In genomic region chr11:117217685-117218084, GRCh38 we compare ENCODE assay signal across 15 cellular contexts. TPM values are rescaled to one million over a fixed set of nuclear protein-coding genes. Genes with fewer than 3 reads are reported as not detected.
DNase-seq lines count a peak whose midpoint lies in the region; ATAC-seq and TF ChIP-seq lines count a peak whose summit lies in the region.
"Had no signal": no experiment of that assay in that cellular context is flagged by ENCODE, and none has a peak within 500 bp of the region (broad histone marks: within the 10 kb centered on the region; RNA-seq: fewer than 3 reads in every experiment).

No MANE protein-coding gene starts in this region.

- no peak for TF ChIP-seq CTCF in brain microvascular endothelial cell (IDR thresholded peaks at IDR 0.05; ENCODE audit: low read depth, low read length, missing control alignments)
- TF ChIP-seq CTCF in spleen (IDR thresholded peaks at IDR 0.05 in 8 of 11, conservative IDR thresholded peaks at IDR 0.05 in 3 of 11) = no peak

- 88% methylated on average over 6 of the region's 6 CpGs for WGBS in mesenchymal stem cell
- WGBS in spleen, 5 donors = 79 to 95% (median 93%) methylated on average over 6 of the region's 6 CpGs

- no peak overlapping the region for H3K4ac ChIP-seq in mesenchymal stem cell (ENCODE audit: low read depth in 1 of 2, low read length in 2 of 2)

- H3K27me3 ChIP-seq in Karpas-422 (ENCODE audit: low read length) = no peaks in the 10 kb centered on the region
- H3K27me3 ChIP-seq in brain microvascular endothelial cell (replicated peaks) = no peaks in the 10 kb centered on the region
- no peaks in the 10 kb centered on the region for H3K27me3 ChIP-seq in mesenchymal stem cell (ENCODE audit: control insufficient read depth in 1 of 2, insufficient read depth in 1 of 2, low read length in 2 of 2)
- H3K27me3 ChIP-seq in spleen (replicated peaks in 1 of 7) = no peaks in the 10 kb centered on the region

- H3K9me3 ChIP-seq in Karpas-422 (ENCODE audit: low read length) (no peaks in the 10 kb centered on the region), mesenchymal stem cell (ENCODE audit: control insufficient read depth, low read length) (no peaks in the 10 kb centered on the region), spleen (no peaks in the 10 kb centered on the region)

- H3K9me2 ChIP-seq in Karpas-422 (replicated peaks; ENCODE audit: insufficient read depth, low read length) = no peaks in the 10 kb centered on the region

- no peak overlapping the region for H3K23ac ChIP-seq in mesenchymal stem cell (ENCODE audit: low read length in 2 of 2)

- H3K14ac ChIP-seq in mesenchymal stem cell (ENCODE audit: low read length in 2 of 2) = no peak overlapping the region

- H3K4me2 ChIP-seq in Karpas-422 (ENCODE audit: low read depth, low read length, poor library complexity, severe bottlenecking) (no peak overlapping the region), mesenchymal stem cell (ENCODE audit: low read length, poor library complexity, severe bottlenecking) (no peak overlapping the region)

- H3K27ac ChIP-seq in Karpas-422 (ENCODE audit: low read length) (no peak overlapping the region), brain microvascular endothelial cell (peak overlapping the region; percentile 51), mesenchymal stem cell (ENCODE audit: low read length, poor library complexity, severe bottlenecking) (no peak overlapping the region), spleen (peak overlapping the region in 7 of 8 donors; percentile 34 to 78 (median 72))

- no peak for ATAC-seq in GM18502 (IDR thresholded peaks at IDR 0.05; ENCODE audit: poor library complexity, unreplicated experiment)
- ATAC-seq in GM18498 (IDR thresholded peaks at IDR 0.05; ENCODE audit: unreplicated experiment) = no peak

- H3K9ac ChIP-seq in Karpas-422 (ENCODE audit: low read length) = no peak overlapping the region
- H3K9ac ChIP-seq in mesenchymal stem cell (ENCODE audit: low read length) = peak overlapping the region; percentile 62

- intact Hi-C loops in spleen (cut with DNase I; ENCODE audit: low total_unique reads) = no loop called here

- H3K18ac ChIP-seq in mesenchymal stem cell (ENCODE audit: low read depth in 1 of 2, low read length in 2 of 2) = no peak overlapping the region

- H3K36me3 ChIP-seq in Karpas-422 (ENCODE audit: insufficient read depth, low read length) = no peaks in the 10 kb centered on the region
- H3K36me3 ChIP-seq in brain microvascular endothelial cell (replicated peaks) = peaks cover 29% of the 10 kb centered on the region
- H3K36me3 ChIP-seq in mesenchymal stem cell (ENCODE audit: control insufficient read depth in 1 of 2, insufficient read depth in 2 of 2, low read depth in 1 of 2, low read length in 2 of 2) = peaks cover 50 to 68% of the 10 kb centered on the region in 2 experiments
- H3K36me3 ChIP-seq in spleen = peaks cover 0 to 100% (median 93%) of the 10 kb centered on the region in 6 donors

- H2AFZ ChIP-seq in Karpas-422 (ENCODE audit: low read length) (no peak overlapping the region), mesenchymal stem cell (ENCODE audit: low read depth, low read length) (no peak overlapping the region)

- no peaks in the 10 kb centered on the region for H4K20me1 ChIP-seq in Karpas-422 (ENCODE audit: insufficient read depth, low read depth, low read length)

- H2BK5ac ChIP-seq in mesenchymal stem cell (ENCODE audit: low read depth, low read length, poor library complexity, severe bottlenecking) = no peak overlapping the region

- no peak overlapping the region for H2BK120ac ChIP-seq in mesenchymal stem cell (ENCODE audit: low read depth, low read length)

- no peak overlapping the region for H4K8ac ChIP-seq in mesenchymal stem cell (ENCODE audit: low read length)

- peaks cover 5% of the 10 kb centered on the region for H3K79me1 ChIP-seq in mesenchymal stem cell (replicated peaks; ENCODE audit: low read length, poor library complexity, severe bottlenecking)

- peak; percentile 9 for DNase-seq in Karpas-422
- no peak for DNase-seq in brain microvascular endothelial cell
- DNase-seq in mesenchymal stem cell = no peak
- no peak for DNase-seq in spleen
- no peak for DNase-seq in hippocampal formation (lab: John Stamatoyannopoulos, UW)
- no peak for DNase-seq in activated gamma-delta T cell (lab: John Stamatoyannopoulos, UW)
- DNase-seq: activated CD4-positive, alpha-beta T cell treated with anti-CD3 and anti-CD28 coated beads for 4 hours; activated naive CD4-positive, alpha-beta T cell treated with anti-CD3 and anti-CD28 coated beads for 36 hours; CD4-positive, alpha-beta memory T cell; KBM-7; NCI-H187; retina; SW 1271 had no signal

- no peak overlapping the region for H4K91ac ChIP-seq in mesenchymal stem cell (ENCODE audit: low read length)

- H3K4me3 ChIP-seq in Karpas-422 (ENCODE audit: low read length) (no peak overlapping the region), brain microvascular endothelial cell (ENCODE audit: low read depth, low read length) (no peak overlapping the region), mesenchymal stem cell (ENCODE audit: insufficient read depth in 1 of 2, low read depth in 1 of 2, low read length in 2 of 2) (no peak overlapping the region), spleen (no peak overlapping the region)

- no peak overlapping the region for H2AK5ac ChIP-seq in mesenchymal stem cell (ENCODE audit: low read length, severe bottlenecking)

- no peak overlapping the region for H2BK15ac ChIP-seq in mesenchymal stem cell (ENCODE audit: low read depth, poor library complexity, severe bottlenecking)

- no peak for TF ChIP-seq POLR2A in spleen (IDR thresholded peaks at IDR 0.05)

- no peak overlapping the region for H2BK12ac ChIP-seq in mesenchymal stem cell (ENCODE audit: low read length in 2 of 2)

- no peaks in the 10 kb centered on the region for H3K79me2 ChIP-seq in Karpas-422 (ENCODE audit: low read length)

- in situ Hi-C loops in brain microvascular endothelial cell (cut with HindIII; ENCODE audit: low pct_ligation_motif_present, low sequenced_read_pairs) = no loop called here

- H3K4me1 ChIP-seq in Karpas-422 (ENCODE audit: low read length) = no peaks in the 10 kb centered on the region
- peaks cover 8% of the 10 kb centered on the region for H3K4me1 ChIP-seq in mesenchymal stem cell (ENCODE audit: control insufficient read depth, insufficient read depth, low read depth, low read length)
- H3K4me1 ChIP-seq in spleen = peaks cover 0 to 68% (median 17%) of the 10 kb centered on the region in 6 donors

RNA-seq across cellular contexts. Expression of gene PCSK7, which starts 14.2 kb away (rescaled TPM):
- total RNA-seq in Karpas-422 (2014; rRNA removed; shearing (Covaris generic); ENCODE audit: low replicate concordance) = 14.3 and 33.7 TPM in 2 replicates
- 18.3 TPM for polyA plus RNA-seq in mesenchymal stem cell (2013, experiment 1 of 2)
- polyA plus RNA-seq in mesenchymal stem cell (2013, experiment 2 of 2) = 17.5 TPM
- total RNA-seq in spleen = 100 to 1,000 TPM in 5 of 7 donors, 10 to 100 TPM in 2; 92.6 to 152 (median 117) TPM
- 10 to 100 TPM; 27.3 to 53.4 (median 52.3) TPM for polyA plus RNA-seq in spleen

RNA-seq across cellular contexts. Expression of gene RNF214, which starts 14.8 kb away (rescaled TPM):
- total RNA-seq in Karpas-422 (2014; rRNA removed; shearing (Covaris generic); ENCODE audit: low replicate concordance) = 7.0 and 10.1 TPM in 2 replicates
- 13.9 TPM for polyA plus RNA-seq in mesenchymal stem cell (2013, experiment 1 of 2)
- polyA plus RNA-seq in mesenchymal stem cell (2013, experiment 2 of 2) = 13.3 TPM
- 10 to 100 TPM; 13.1 to 29.6 (median 20.9) TPM for total RNA-seq in spleen
- 1 to 10 TPM; 5.6 to 9.9 (median 6.7) TPM for polyA plus RNA-seq in spleen

RNA-seq across cellular contexts. Expression of gene TAGLN, which starts 18.5 kb away (rescaled TPM):
- total RNA-seq in Karpas-422 (2014; rRNA removed; shearing (Covaris generic); ENCODE audit: low replicate concordance) = 3.3 TPM in 2 replicates
- 563 TPM for polyA plus RNA-seq in mesenchymal stem cell (2013, experiment 1 of 2)
- 558 TPM for polyA plus RNA-seq in mesenchymal stem cell (2013, experiment 2 of 2)
- total RNA-seq in spleen = 1,000 to 10,000 TPM in 1 of 7 donors, 100 to 1,000 TPM in 6; 117 to 1,088 (median 328) TPM
- polyA plus RNA-seq in spleen = 100 to 1,000 TPM; 247 to 807 (median 469) TPM

RNA-seq across cellular contexts. Expression of gene SIDT2, which starts 39.1 kb away (rescaled TPM):
- 18.6 and 30.6 TPM in 2 replicates for total RNA-seq in Karpas-422 (2014; rRNA removed; shearing (Covaris generic); ENCODE audit: low replicate concordance)
- polyA plus RNA-seq in mesenchymal stem cell (2013, experiment 1 of 2) = 32.2 TPM
- 32.8 TPM for polyA plus RNA-seq in mesenchymal stem cell (2013, experiment 2 of 2)
- 10 to 100 TPM; 40.3 to 83.8 (median 58.3) TPM for total RNA-seq in spleen
- polyA plus RNA-seq in spleen = 10 to 100 TPM; 21.3 to 36.0 (median 24.0) TPM

Comparison
In these comparisons a context has a peak if more than half of its experiments do, and no peak if none do; other contexts are left out.
1. H3K27ac ChIP-seq: peak in brain microvascular endothelial cell (single experiment) and spleen (7 of 8); none in Karpas-422 (single experiment) and mesenchymal stem cell (single experiment).
2. RNA of gene TAGLN, which starts 18.5 kb away (total RNA-seq): 117 to 1,088 TPM in spleen; 3.3 TPM in Karpas-422; every median in the first group is over 10 times any median in the second.